ENCODE assay signal across 10 cellular contexts in genomic region chr2:159249955-159250723, GRCh38. TPM values are rescaled to one million over a fixed set of nuclear protein-coding genes. Genes with fewer than 3 reads are reported as not detected.
DNase-seq lines count a peak whose midpoint lies in the region; ATAC-seq and TF ChIP-seq lines count a peak whose summit lies in the region.
"Had no signal": no experiment of that assay in that cellular context is flagged by ENCODE, and none has a peak within 500 bp of the region (broad histone marks: within the 10 kb centered on the region; RNA-seq: fewer than 3 reads in every experiment).

No MANE protein-coding gene starts in this region.

- H3K36me3 Mint-ChIP-seq in naive thymus-derived CD8-positive, alpha-beta T cell: peaks cover 6 to 60% (median 48%) of the 10 kb centered on the region in 3 donors

- no peak overlapping the region for H3K4me3 Mint-ChIP-seq in naive thymus-derived CD8-positive, alpha-beta T cell

- POLR2A ChIA-PET in naive thymus-derived CD8-positive, alpha-beta T cell (lab: Charles Lee): interaction anchor here (0.6 kb wide), 1 partner anchor 470 kb away, joined by 3 read pairs; no protein-coding TSS in a partner anchor

- peaks cover 0 to 5% (median 3%) of the 10 kb centered on the region in 9 donors for H3K9me3 Mint-ChIP-seq in naive thymus-derived CD8-positive, alpha-beta T cell

- no peaks in the 10 kb centered on the region for H3K36me3 ChIP-seq in neutrophil
- H3K36me3 ChIP-seq: ovary had no signal

- no peaks in the 10 kb centered on the region for H3K9me3 ChIP-seq in neutrophil
- H3K9me3 ChIP-seq: ovary, Peyer's patch had no signal

- ATAC-seq in HG02642 (IDR thresholded peaks at IDR 0.05; ENCODE audit: poor library complexity, unreplicated experiment) (peak; percentile 55), HG03439 (IDR thresholded peaks at IDR 0.05; ENCODE audit: unreplicated experiment) (no peak), GM19351 (IDR thresholded peaks at IDR 0.05; ENCODE audit: unreplicated experiment) (no peak)
- ATAC-seq in naive thymus-derived CD8-positive, alpha-beta T cell: no peak

- DNase-seq in ELF-1 (ENCODE audit: low read depth, low spot score): peak; percentile 31
- DNase-seq in NOMO-1 treated with dmso at 0.1 percent for 144 hours (lab: John Stamatoyannopoulos, UW; ENCODE audit: unreplicated experiment): peak; percentile 61
- peak; percentile 75 for DNase-seq in epithelial cell of proximal tubule (ENCODE audit: low read depth)
- DNase-seq in naive thymus-derived CD8-positive, alpha-beta T cell: no peak

- H3K4me3 ChIP-seq in epithelial cell of proximal tubule (ENCODE audit: low read depth, low read length) (no peak overlapping the region), neutrophil (ENCODE audit: low read depth in 1 of 2, low read length in 1 of 2) (peak overlapping the region in 1 of 2 experiments; percentile 38)
- H3K4me3 ChIP-seq: ovary, Peyer's patch had no signal

- H3K27ac Mint-ChIP-seq in naive thymus-derived CD8-positive, alpha-beta T cell: peak overlapping the region in 4 of 10 donors; percentile 10 to 59 (median 31)

- H3K27ac ChIP-seq in neutrophil: peak overlapping the region; percentile 60
- H3K27ac ChIP-seq: ovary had no signal

- no peak for TF ChIP-seq CTCF in epithelial cell of proximal tubule (conservative IDR thresholded peaks at IDR 0.05; ENCODE audit: low read depth, low read length)
- no peak for TF ChIP-seq CTCF in neutrophil (IDR thresholded peaks at IDR 0.05)

- peaks cover 3 to 15% (median 9%) of the 10 kb centered on the region in 4 donors for H3K4me1 Mint-ChIP-seq in naive thymus-derived CD8-positive, alpha-beta T cell

- H3K27me3 ChIP-seq in neutrophil: no peaks in the 10 kb centered on the region
- H3K27me3 ChIP-seq: ovary, Peyer's patch had no signal

- H3K27me3 Mint-ChIP-seq in naive thymus-derived CD8-positive, alpha-beta T cell: no peaks in the 10 kb centered on the region

- H3K4me1 ChIP-seq in neutrophil (ENCODE audit: control insufficient read depth in 1 of 2, insufficient read depth in 1 of 2, low read depth in 1 of 2, low read length in 1 of 2): peaks cover 19 to 23% of the 10 kb centered on the region in 2 experiments
- H3K4me1 ChIP-seq: Peyer's patch had no signal

RNA-seq across cellular contexts. Expression of gene WDSUB1, which starts 36.4 kb away (rescaled TPM):
- total RNA-seq in epithelial cell of proximal tubule: 2.2 and 5.4 TPM in 2 replicates
- total RNA-seq in naive thymus-derived CD8-positive, alpha-beta T cell: 1 to 10 TPM; 7.6 to 8.8 TPM
- 1 to 10 TPM; 7.5 to 9.0 (median 8.5) TPM for polyA plus RNA-seq in naive thymus-derived CD8-positive, alpha-beta T cell

Comparison
In these comparisons a context has a peak if more than half of its experiments do, and no peak if none do; other contexts are left out.
1. DNase-seq: peak in ELF-1 (single experiment), NOMO-1 treated with dmso at 0.1 percent for 144 hours (single experiment) and epithelial cell of proximal tubule (single experiment); none in naive thymus-derived CD8-positive, alpha-beta T cell (0 of 10).